In genomic region chr3:177554900-177555759, GRCh38 we compare ENCODE assay signal across 8 cellular contexts.
DNase-seq lines count a peak whose midpoint lies in the region; ATAC-seq, FAIRE-seq and TF ChIP-seq lines count a peak whose summit lies in the region.

No MANE protein-coding gene starts in this region.

- no peaks in the 10 kb centered on the region for H3K9me3 Mint-ChIP-seq in T-helper 2 cell treated with Interferon-gamma antibody and Interleukin-4, amounts not matched to agents 5 μg/mL and 100 μg/mL, for 36 hours

- H3K27me3 ChIP-seq in left ventricle myocardium inferior (ENCODE audit: low read depth) = no peaks in the 10 kb centered on the region

- H3K4me1 Mint-ChIP-seq in T-helper 2 cell treated with Interferon-gamma antibody and Interleukin-4, amounts not matched to agents 5 μg/mL and 100 μg/mL, for 36 hours (ENCODE audit: low read depth) = peaks cover 19% of the 10 kb centered on the region

- intact Hi-C loops in left ventricle myocardium inferior (cut with micrococcal nuclease) = no loop called here

- H3K4me3 Mint-ChIP-seq in T-helper 2 cell treated with Interferon-gamma antibody and Interleukin-4, amounts not matched to agents 5 μg/mL and 100 μg/mL, for 36 hours = peak overlapping the region; percentile 12

- TF ChIP-seq CTCF in left ventricle myocardium inferior (IDR thresholded peaks at IDR 0.05; ENCODE audit: borderline replicate concordance) = no peak

- H3K36me3 ChIP-seq in left ventricle myocardium inferior = no peaks in the 10 kb centered on the region

- no peaks in the 10 kb centered on the region for H3K36me3 Mint-ChIP-seq in T-helper 2 cell treated with Interferon-gamma antibody and Interleukin-4, amounts not matched to agents 5 μg/mL and 100 μg/mL, for 36 hours (ENCODE audit: low read depth)

- no peaks in the 10 kb centered on the region for H3K27me3 Mint-ChIP-seq in T-helper 2 cell treated with Interferon-gamma antibody and Interleukin-4, amounts not matched to agents 5 μg/mL and 100 μg/mL, for 36 hours (ENCODE audit: low read depth)

- H3K9me3 ChIP-seq in left ventricle myocardium inferior (replicated peaks) = no peaks in the 10 kb centered on the region

- FAIRE-seq in urothelium cell line (lab: Jason Lieb, UNC) = no peak

- ATAC-seq in HG02884 (IDR thresholded peaks at IDR 0.05; ENCODE audit: unreplicated experiment) (no peak), HG02610 (IDR thresholded peaks at IDR 0.05; ENCODE audit: unreplicated experiment) (no peak)

- H3K4me1 ChIP-seq in left ventricle myocardium inferior = no peaks in the 10 kb centered on the region

- H3K4me3 ChIP-seq in left ventricle myocardium inferior = no peak overlapping the region

- DNase-seq in stimulated activated CD4-positive, alpha-beta T cell treated with anti-CD3 and anti-CD28 coated beads, Interleukin-15, amount 100 ng/mL, for 24 hours = peak; percentile 18
- no peak for DNase-seq in stimulated activated CD4-positive, alpha-beta T cell treated with anti-CD3 and anti-CD28 coated beads, Interleukin-1b, Interleukin-23, amount 100 ng/mL, for 48 hours
- DNase-seq in T-helper 2 cell treated with Interferon-gamma antibody and Interleukin-4, amounts not matched to agents 5 μg/mL and 100 μg/mL, for 36 hours (ENCODE audit: low spot score) = no peak
- DNase-seq in left ventricle myocardium inferior (peak; percentile 22), urothelium cell line (ENCODE audit: low spot score) (peak; percentile 24), ureter (ENCODE audit: low spot score) (no peak)

- no peak overlapping the region for H3K27ac ChIP-seq in left ventricle myocardium inferior (replicated peaks)

- no peak overlapping the region for H3K27ac Mint-ChIP-seq in T-helper 2 cell treated with Interferon-gamma antibody and Interleukin-4, amounts not matched to agents 5 μg/mL and 100 μg/mL, for 36 hours

Comparison
In these comparisons a context has a peak if more than half of its experiments do, and no peak if none do; other contexts are left out.
1. DNase-seq: peak in stimulated activated CD4-positive, alpha-beta T cell treated with anti-CD3 and anti-CD28 coated beads, Interleukin-15, amount 100 ng/mL, for 24 hours (single experiment), left ventricle myocardium inferior (single experiment) and urothelium cell line (single experiment); none in stimulated activated CD4-positive, alpha-beta T cell treated with anti-CD3 and anti-CD28 coated beads, Interleukin-1b, Interleukin-23, amount 100 ng/mL, for 48 hours (single experiment), T-helper 2 cell treated with Interferon-gamma antibody and Interleukin-4, amounts not matched to agents 5 μg/mL and 100 μg/mL, for 36 hours (single experiment) and ureter (single experiment).